In genomic region chr12:90166671-90167070, GRCh38 we compare ENCODE assay signal across 24 cellular contexts.
"Had no signal": no experiment of that assay in that cellular context is flagged by ENCODE, and none has a peak within 500 bp of the region (broad histone marks: within the 10 kb centered on the region; RNA-seq: fewer than 3 reads in every experiment).

No MANE protein-coding gene starts in this region.

- H3K36me3 Mint-ChIP-seq: naive thymus-derived CD4-positive, alpha-beta T cell; neural progenitor cell; type B pancreatic cell had no signal

- H3K4me3 ChIP-seq: coronary artery, esophagus squamous epithelium, left lung, neural progenitor cell, right lobe of liver, smooth muscle cell, stomach, thyroid gland had no signal

- H3K36me3 ChIP-seq: esophagus squamous epithelium, left lung, neural progenitor cell, right lobe of liver, stomach, thyroid gland had no signal

- H3K9me3 ChIP-seq: esophagus squamous epithelium, left lung, right lobe of liver, thyroid gland had no signal

- H2AFZ ChIP-seq: neural progenitor cell, parathyroid adenoma had no signal

- H3K4me1 ChIP-seq: esophagus squamous epithelium, left lung, neural progenitor cell, parathyroid adenoma, right lobe of liver, stomach, thyroid gland had no signal

- DNase-seq: dermis blood vessel endothelial cell; effector memory CD4-positive, alpha-beta T cell; erythroblast; esophagus squamous epithelium; left cardiac atrium; left lung; mesendoderm; midbrain; naive thymus-derived CD4-positive, alpha-beta T cell; right lobe of liver; stimulated activated CD4-positive, alpha-beta T cell treated with anti-CD3 and anti-CD28 coated beads, Interleukin-12 subunit alpha, Interleukin-12 subunit beta, amount 100 ng/mL, for 4 hours; stimulated activated CD4-positive, alpha-beta T cell treated with anti-CD3 and anti-CD28 coated beads, Interleukin-1b, Interleukin-23, amount 100 ng/mL, for 48 hours; stimulated activated CD4-positive, alpha-beta T cell treated with anti-CD3 and anti-CD28 coated beads, Interleukin-4, amount 100 ng/mL, for 1 hour; stimulated activated CD8-positive, alpha-beta memory T cell treated with anti-CD3 and anti-CD28 coated beads, Interleukin-4, amount 100 ng/mL, for 48 hours; stimulated activated naive CD4-positive, alpha-beta T cell treated with Interleukin-2 at 50 U/mL for 16 hours; stomach; thyroid gland had no signal

- H3K27me3 ChIP-seq: esophagus squamous epithelium, left lung, neural progenitor cell, right lobe of liver, stomach, thyroid gland had no signal

- ATAC-seq: left cardiac atrium; left lung; naive thymus-derived CD4-positive, alpha-beta T cell; right lobe of liver had no signal

- H3K27me3 Mint-ChIP-seq: naive thymus-derived CD4-positive, alpha-beta T cell; progenitor cell of endocrine pancreas; type B pancreatic cell had no signal

- H3K9ac ChIP-seq: neural progenitor cell, parathyroid adenoma had no signal

- H3K4me2 ChIP-seq: neural progenitor cell, smooth muscle cell had no signal

- H3K4me3 Mint-ChIP-seq: naive thymus-derived CD4-positive, alpha-beta T cell; nephron; neural progenitor cell; type B pancreatic cell had no signal

- H3K27ac Mint-ChIP-seq: naive thymus-derived CD4-positive, alpha-beta T cell; nephron; neural progenitor cell; progenitor cell of endocrine pancreas; type B pancreatic cell had no signal

- H3K79me2 ChIP-seq: parathyroid adenoma had no signal

- H3K27ac ChIP-seq: coronary artery, esophagus squamous epithelium, left lung, neural progenitor cell, parathyroid adenoma, right lobe of liver, stomach, thyroid gland had no signal

- H3K4me1 Mint-ChIP-seq: naive thymus-derived CD4-positive, alpha-beta T cell; nephron had no signal
